Comparison of ENCODE assay signal across 1 cellular context in genomic region chr10:14330390-14331071, GRCh38.
TF ChIP-seq lines count a peak whose summit lies in the region.

Gene FRMD4A (minus strand): TSS chr10:14330924.

TF ChIP-seq in WTC11, 78 proteins besides CTCF, POLR2A, EP300 and RAD21 (continued from another document):
- TF ChIP-seq ZNF532 (CRISPR knock-in tag; IDR thresholded peaks at IDR 0.05; ENCODE audit: borderline replicate concordance) (no peak), TCF7 (CRISPR knock-in tag; IDR thresholded peaks at IDR 0.05; ENCODE audit: low read depth) (no peak), SOX15 (CRISPR knock-in tag; IDR thresholded peaks at IDR 0.05) (no peak), GTF2I (CRISPR knock-in tag; conservative IDR thresholded peaks at IDR 0.05) (no peak)
- TF ChIP-seq, protein P1, sequence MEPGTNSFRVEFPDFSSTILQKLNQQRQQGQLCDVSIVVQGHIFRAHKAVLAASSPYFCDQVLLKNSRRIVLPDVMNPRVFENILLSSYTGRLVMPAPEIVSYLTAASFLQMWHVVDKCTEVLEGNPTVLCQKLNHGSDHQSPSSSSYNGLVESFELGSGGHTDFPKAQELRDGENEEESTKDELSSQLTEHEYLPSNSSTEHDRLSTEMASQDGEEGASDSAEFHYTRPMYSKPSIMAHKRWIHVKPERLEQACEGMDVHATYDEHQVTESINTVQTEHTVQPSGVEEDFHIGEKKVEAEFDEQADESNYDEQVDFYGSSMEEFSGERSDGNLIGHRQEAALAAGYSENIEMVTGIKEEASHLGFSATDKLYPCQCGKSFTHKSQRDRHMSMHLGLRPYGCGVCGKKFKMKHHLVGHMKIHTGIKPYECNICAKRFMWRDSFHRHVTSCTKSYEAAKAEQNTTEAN (CRISPR knock-in tag; IDR thresholded peaks at IDR 0.05) = no peak
- TF ChIP-seq, protein P2, sequence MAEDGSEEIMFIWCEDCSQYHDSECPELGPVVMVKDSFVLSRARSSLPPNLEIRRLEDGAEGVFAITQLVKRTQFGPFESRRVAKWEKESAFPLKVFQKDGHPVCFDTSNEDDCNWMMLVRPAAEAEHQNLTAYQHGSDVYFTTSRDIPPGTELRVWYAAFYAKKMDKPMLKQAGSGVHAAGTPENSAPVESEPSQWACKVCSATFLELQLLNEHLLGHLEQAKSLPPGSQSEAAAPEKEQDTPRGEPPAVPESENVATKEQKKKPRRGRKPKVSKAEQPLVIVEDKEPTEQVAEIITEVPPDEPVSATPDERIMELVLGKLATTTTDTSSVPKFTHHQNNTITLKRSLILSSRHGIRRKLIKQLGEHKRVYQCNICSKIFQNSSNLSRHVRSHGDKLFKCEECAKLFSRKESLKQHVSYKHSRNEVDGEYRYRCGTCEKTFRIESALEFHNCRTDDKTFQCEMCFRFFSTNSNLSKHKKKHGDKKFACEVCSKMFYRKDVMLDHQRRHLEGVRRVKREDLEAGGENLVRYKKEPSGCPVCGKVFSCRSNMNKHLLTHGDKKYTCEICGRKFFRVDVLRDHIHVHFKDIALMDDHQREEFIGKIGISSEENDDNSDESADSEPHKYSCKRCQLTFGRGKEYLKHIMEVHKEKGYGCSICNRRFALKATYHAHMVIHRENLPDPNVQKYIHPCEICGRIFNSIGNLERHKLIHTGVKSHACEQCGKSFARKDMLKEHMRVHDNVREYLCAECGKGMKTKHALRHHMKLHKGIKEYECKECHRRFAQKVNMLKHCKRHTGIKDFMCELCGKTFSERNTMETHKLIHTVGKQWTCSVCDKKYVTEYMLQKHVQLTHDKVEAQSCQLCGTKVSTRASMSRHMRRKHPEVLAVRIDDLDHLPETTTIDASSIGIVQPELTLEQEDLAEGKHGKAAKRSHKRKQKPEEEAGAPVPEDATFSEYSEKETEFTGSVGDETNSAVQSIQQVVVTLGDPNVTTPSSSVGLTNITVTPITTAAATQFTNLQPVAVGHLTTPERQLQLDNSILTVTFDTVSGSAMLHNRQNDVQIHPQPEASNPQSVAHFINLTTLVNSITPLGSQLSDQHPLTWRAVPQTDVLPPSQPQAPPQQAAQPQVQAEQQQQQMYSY (CRISPR knock-in tag; IDR thresholded peaks at IDR 0.05) = no peak
TF ChIP-seq in WTC11: peak in this region for 0.
